Comparison of ENCODE assay signal across 8 cellular contexts in genomic region chr12:57476162-57476992, GRCh38. TPM values are rescaled to one million over a fixed set of nuclear protein-coding genes. Genes with fewer than 3 reads are reported as not detected.
DNase-seq lines count a peak whose midpoint lies in the region; ATAC-seq and TF ChIP-seq lines count a peak whose summit lies in the region.

No MANE protein-coding gene starts in this region.

- CTCF ChIA-PET in CD4-positive, alpha-beta memory T cell (lab: Charles Lee; ENCODE audit: partially characterized antibody) = interaction anchor here (0.8 to 10.7 kb wide), 14 partner anchors 10 to 144 kb away, joined by 3 to 204 read pairs (median 3); partner anchors contain the start of genes DCTN2, GLI1, INHBE and MARS1

- intact Hi-C loops in CD4-positive, alpha-beta memory T cell (cut with micrococcal nuclease) = loop anchor here (2.0 to 5.0 kb wide), 2 partner anchors 70 to 266 kb away; partner anchors contain the start of gene DCTN2
- intact Hi-C loops in aorta (cut with DNase I) = no loop called here

- H3K36me3 ChIP-seq in CD4-positive, alpha-beta memory T cell (ENCODE audit: insufficient read depth, low read length) = peaks cover 35% of the 10 kb centered on the region
- H3K36me3 ChIP-seq in neutrophil (peaks cover 54% of the 10 kb centered on the region), aorta (ENCODE audit: control insufficient read depth in 1 of 2, insufficient read depth in 2 of 2, low read length in 1 of 2) (no peaks in the 10 kb centered on the region)

- peak overlapping the region; percentile 91 to 97 for H3K4me3 ChIP-seq in CD4-positive, alpha-beta memory T cell (ENCODE audit: low read length in 2 of 2)
- H3K4me3 ChIP-seq in neutrophil (ENCODE audit: low read depth in 1 of 2, low read length in 1 of 2) (peak overlapping the region; percentile 97 to 100), aorta (ENCODE audit: low read length in 2 of 2) (no peak overlapping the region)

- H3K27me3 ChIP-seq in CD4-positive, alpha-beta memory T cell (ENCODE audit: insufficient read depth, low read length) = no peaks in the 10 kb centered on the region
- H3K27me3 ChIP-seq in neutrophil = no peaks in the 10 kb centered on the region
- H3K27me3 ChIP-seq in aorta (ENCODE audit: control insufficient read depth in 1 of 2, insufficient read depth in 2 of 2, low read length in 1 of 2) = no peaks in the 10 kb centered on the region

- WGBS in aorta, 2 donors = 26 to 27% methylated on average over 27 to 29 of the region's 29 CpGs

- peak overlapping the region; percentile 98 to 100 (median 99) for H3K27ac Mint-ChIP-seq in CD4-positive, alpha-beta memory T cell
- H3K27ac Mint-ChIP-seq in HFFc6 = no peak overlapping the region
- peak overlapping the region; percentile 96 to 98 for H3K27ac Mint-ChIP-seq in effector memory CD8-positive, alpha-beta T cell

- H3K4me1 Mint-ChIP-seq in CD4-positive, alpha-beta memory T cell = peaks cover 51 to 89% (median 69%) of the 10 kb centered on the region in 4 donors
- peaks cover 26% of the 10 kb centered on the region for H3K4me1 Mint-ChIP-seq in HFFc6 (ENCODE audit: low read depth)
- H3K4me1 Mint-ChIP-seq in effector memory CD8-positive, alpha-beta T cell (ENCODE audit: low read depth in 2 of 2) = peaks cover 68 to 77% of the 10 kb centered on the region in 2 donors

- H3K27me3 Mint-ChIP-seq in CD4-positive, alpha-beta memory T cell = no peaks in the 10 kb centered on the region
- H3K27me3 Mint-ChIP-seq in HFFc6 (ENCODE audit: insufficient read depth) = peaks cover 50% of the 10 kb centered on the region
- H3K27me3 Mint-ChIP-seq in effector memory CD8-positive, alpha-beta T cell = no peaks in the 10 kb centered on the region

- POLR2A ChIA-PET in CD4-positive, alpha-beta memory T cell (lab: Charles Lee; ENCODE audit: partially characterized antibody) = interaction anchor here (1.1 to 10.2 kb wide), 12 partner anchors 7 to 268 kb away, joined by 3 to 225 read pairs (median 8); partner anchors contain the start of genes DCTN2, DDIT3, GLI1 and MARS1

- TF ChIP-seq CTCF in HFFc6 (IDR thresholded peaks at IDR 0.05) (peak; percentile 56), neutrophil (IDR thresholded peaks at IDR 0.05) (peak; percentile 69)

- DNase-seq in CD4-positive, alpha-beta memory T cell = peak; percentile 65 to 80 (median 71)
- DNase-seq in HFFc6 = no peak
- DNase-seq in activated CD4-positive, alpha-beta T cell treated with anti-CD3 and anti-CD28 coated beads for 24 hours (ENCODE audit: low read depth in 2 of 2) = peak; percentile 68 to 74
- DNase-seq in effector memory CD8-positive, alpha-beta T cell = peak; percentile 69 to 78 (median 77)
- peak; percentile 66 to 81 for DNase-seq in aorta
- DNase-seq in midbrain (lab: John Stamatoyannopoulos, UW) = no peak
- DNase-seq in AG20443 (ENCODE audit: low spot score) = no peak

- peak overlapping the region; percentile 86 for H3K27ac ChIP-seq in CD4-positive, alpha-beta memory T cell (ENCODE audit: low read depth, low read length)
- peak overlapping the region; percentile 99 for H3K27ac ChIP-seq in neutrophil
- H3K27ac ChIP-seq in aorta (ENCODE audit: low read depth in 1 of 2, low read length in 2 of 2) = no peak overlapping the region

- peak overlapping the region; percentile 89 to 99 (median 98) for H3K4me3 Mint-ChIP-seq in CD4-positive, alpha-beta memory T cell
- no peak overlapping the region for H3K4me3 Mint-ChIP-seq in HFFc6
- H3K4me3 Mint-ChIP-seq in effector memory CD8-positive, alpha-beta T cell = peak overlapping the region; percentile 97 to 98

- peaks cover 81% of the 10 kb centered on the region for H3K4me1 ChIP-seq in CD4-positive, alpha-beta memory T cell (ENCODE audit: insufficient read depth, low read length)
- peaks cover 79 to 91% of the 10 kb centered on the region in 2 experiments for H3K4me1 ChIP-seq in neutrophil (ENCODE audit: control insufficient read depth in 1 of 2, insufficient read depth in 1 of 2, low read depth in 1 of 2, low read length in 1 of 2)
- H3K4me1 ChIP-seq in aorta (ENCODE audit: control insufficient read depth in 1 of 2, insufficient read depth in 2 of 2, low read length in 2 of 2) = no peaks in the 10 kb centered on the region

- ATAC-seq in effector memory CD8-positive, alpha-beta T cell (replicated peaks) = peak; percentile 31
- peak; percentile 12 for ATAC-seq in aorta (ENCODE audit: low FRiP score)

- H3K9me3 Mint-ChIP-seq in CD4-positive, alpha-beta memory T cell = peaks cover 0 to 3% (median 0%) of the 10 kb centered on the region in 8 donors
- no peaks in the 10 kb centered on the region for H3K9me3 Mint-ChIP-seq in HFFc6
- H3K9me3 Mint-ChIP-seq in effector memory CD8-positive, alpha-beta T cell = no peaks in the 10 kb centered on the region

- peaks cover 42 to 58% of the 10 kb centered on the region in 2 donors for H3K36me3 Mint-ChIP-seq in CD4-positive, alpha-beta memory T cell
- H3K36me3 Mint-ChIP-seq in HFFc6 (ENCODE audit: low read depth) = no peaks in the 10 kb centered on the region; the same call in 1 of the 2 replicates
- H3K36me3 Mint-ChIP-seq in effector memory CD8-positive, alpha-beta T cell (ENCODE audit: insufficient read depth) = peaks cover 86% of the 10 kb centered on the region

- no peaks in the 10 kb centered on the region for H3K9me3 ChIP-seq in CD4-positive, alpha-beta memory T cell (ENCODE audit: control insufficient read depth in 1 of 2, low read length in 2 of 2)
- no peaks in the 10 kb centered on the region for H3K9me3 ChIP-seq in neutrophil
- no peaks in the 10 kb centered on the region for H3K9me3 ChIP-seq in aorta (ENCODE audit: control insufficient read depth, low read length)

RNA-seq across cellular contexts. Expression of gene ARHGAP9, which starts 3.3 kb away (rescaled TPM):
- 100 to 1,000 TPM; 266 to 278 TPM for total RNA-seq in CD4-positive, alpha-beta memory T cell
- polyA plus RNA-seq in CD4-positive, alpha-beta memory T cell = 100 to 1,000 TPM; 206 to 216 TPM
- total RNA-seq in HFFc6 (2021; fragmentation: NEBNext Ultra II Directional; extraction: Animal tissue kit (Norgen Biotek cat#: 25700)) = under 1 TPM in 5 of 6 experiments, not detected in 1; 0.11 to 0.85 (median 0.21) TPM
- 10 to 100 TPM; 16.2 to 38.8 TPM for total RNA-seq in aorta
- polyA plus RNA-seq in aorta = 10 to 100 TPM in 1 of 2 donors, 1 to 10 TPM in 1; 5.5 to 21.2 TPM

RNA-seq across cellular contexts. Expression of gene MARS1, which starts 11.5 kb away (rescaled TPM):
- 100 to 1,000 TPM; 224 to 242 TPM for total RNA-seq in CD4-positive, alpha-beta memory T cell
- 100 to 1,000 TPM in 1 of 2 donors, 10 to 100 TPM in 1; 84.8 to 114 TPM for polyA plus RNA-seq in CD4-positive, alpha-beta memory T cell
- total RNA-seq in HFFc6 (2021; fragmentation: NEBNext Ultra II Directional; extraction: Animal tissue kit (Norgen Biotek cat#: 25700)) = 100 to 1,000 TPM; 179 to 207 (median 193) TPM
- 100 to 1,000 TPM; 117 to 136 TPM for total RNA-seq in aorta
- 10 to 100 TPM; 34.9 to 95.8 TPM for polyA plus RNA-seq in aorta

RNA-seq across cellular contexts. Expression of gene GLI1, which starts 16.8 kb away (rescaled TPM):
- total RNA-seq in CD4-positive, alpha-beta memory T cell = under 1 TPM; 0.30 to 0.35 TPM
- not detected for polyA plus RNA-seq in CD4-positive, alpha-beta memory T cell
- total RNA-seq in HFFc6 (2021; fragmentation: NEBNext Ultra II Directional; extraction: Animal tissue kit (Norgen Biotek cat#: 25700)) = 1 to 10 TPM; 3.9 to 5.8 (median 4.6) TPM
- total RNA-seq in aorta = 10 to 100 TPM in 1 of 2 donors, 1 to 10 TPM in 1; 2.4 to 15.5 TPM
- polyA plus RNA-seq in aorta = 1 to 10 TPM in 1 of 2 donors, under 1 TPM in 1; 0.25 to 2.1 TPM

RNA-seq across cellular contexts. Expression of gene INHBE, which starts 21.3 kb away (rescaled TPM):
- total RNA-seq in CD4-positive, alpha-beta memory T cell = not detected
- not detected for polyA plus RNA-seq in CD4-positive, alpha-beta memory T cell
- under 1 TPM in 5 of 6 experiments, not detected in 1; 0.12 to 0.34 (median 0.18) TPM for total RNA-seq in HFFc6 (2021; fragmentation: NEBNext Ultra II Directional; extraction: Animal tissue kit (Norgen Biotek cat#: 25700))
- not detected for total RNA-seq in aorta
- not detected for polyA plus RNA-seq in aorta

RNA-seq across cellular contexts. Expression of gene INHBC, which starts 41.8 kb away (rescaled TPM):
- not detected for total RNA-seq in CD4-positive, alpha-beta memory T cell
- not detected for polyA plus RNA-seq in CD4-positive, alpha-beta memory T cell
- not detected for total RNA-seq in HFFc6 (2021; fragmentation: NEBNext Ultra II Directional; extraction: Animal tissue kit (Norgen Biotek cat#: 25700))
- total RNA-seq in aorta = not detected
- polyA plus RNA-seq in aorta = not detected

Comparison
In these comparisons a context has a peak if more than half of its experiments do, and no peak if none do; other contexts are left out.
1. DNase-seq: peak in CD4-positive, alpha-beta memory T cell (5 of 5), activated CD4-positive, alpha-beta T cell treated with anti-CD3 and anti-CD28 coated beads for 24 hours (2 of 2), effector memory CD8-positive, alpha-beta T cell (3 of 3) and aorta (2 of 2); none in HFFc6 (single experiment), midbrain (single experiment) and AG20443 (single experiment).
2. H3K27ac ChIP-seq: peak in CD4-positive, alpha-beta memory T cell (single experiment) and neutrophil (single experiment); none in aorta (0 of 2).
3. H3K4me3 ChIP-seq: peak in CD4-positive, alpha-beta memory T cell (2 of 2) and neutrophil (2 of 2); none in aorta (0 of 2).
4. RNA of gene ARHGAP9, which starts 3.3 kb away (total RNA-seq): 266 to 278 TPM in CD4-positive, alpha-beta memory T cell and 16.2 to 38.8 TPM in aorta; 0.11 to 0.85 TPM in HFFc6; every median in the first group is over 4 times any median in the second.